In genomic region chr2:30470426-30470825, GRCh38 we compare ENCODE assay signal across 19 cellular contexts.
"Had no signal": no experiment of that assay in that cellular context is flagged by ENCODE, and none has a peak within 500 bp of the region (broad histone marks: within the 10 kb centered on the region; RNA-seq: fewer than 3 reads in every experiment).

No MANE protein-coding gene starts in this region.

- ATAC-seq: gastroesophageal sphincter; left lobe of liver; naive thymus-derived CD4-positive, alpha-beta T cell; psoas muscle; sciatic nerve; stimulated activated memory B cell treated with anti-CD40 and anti-IgM and Interleukin-4, amounts not matched to agents 10 μg/mL and 1 μg/mL and 100 μg/mL, for 72 hours had no signal

- H3K27ac Mint-ChIP-seq: naive thymus-derived CD4-positive, alpha-beta T cell; nephron progenitor cell; stimulated activated memory B cell treated with anti-CD40 and anti-IgM and Interleukin-4, amounts not matched to agents 10 μg/mL and 1 μg/mL and 100 μg/mL, for 72 hours; stimulated activated naive CD8-positive, alpha-beta T cell treated with anti-CD3 and anti-CD28 coated beads, Interleukin-15, Interleukin-2, amounts not matched to agents 100 ng/mL and 50 ng/mL, for 24 hours had no signal

- H3K27ac ChIP-seq: gastroesophageal sphincter, psoas muscle, tibial artery, upper lobe of left lung, uterus had no signal

- H3K9me3 ChIP-seq: gastroesophageal sphincter, psoas muscle, tibial artery, uterus had no signal

- H3K27me3 Mint-ChIP-seq: naive thymus-derived CD4-positive, alpha-beta T cell; stimulated activated memory B cell treated with anti-CD40 and anti-IgM and Interleukin-4, amounts not matched to agents 10 μg/mL and 1 μg/mL and 100 μg/mL, for 72 hours; stimulated activated naive CD8-positive, alpha-beta T cell treated with anti-CD3 and anti-CD28 coated beads, Interleukin-15, Interleukin-2, amounts not matched to agents 100 ng/mL and 50 ng/mL, for 24 hours had no signal

- FAIRE-seq: endothelial cell of umbilical vein had no signal

- H3K9me3 Mint-ChIP-seq: stimulated activated memory B cell treated with anti-CD40 and anti-IgM and Interleukin-4, amounts not matched to agents 10 μg/mL and 1 μg/mL and 100 μg/mL, for 72 hours had no signal

- H3K4me1 ChIP-seq: psoas muscle, uterus had no signal

- H3K27me3 ChIP-seq: gastroesophageal sphincter, spleen, tibial artery, upper lobe of left lung, uterus had no signal

- DNase-seq: dermis blood vessel endothelial cell; erythroblast; glutamatergic neuron; islet precursor cell; mammary epithelial cell; naive thymus-derived CD4-positive, alpha-beta T cell; nephron progenitor cell; psoas muscle; retina; spleen; tibial artery; upper lobe of left lung; uterus had no signal

- H3K4me3 ChIP-seq: gastroesophageal sphincter, psoas muscle, spleen, tibial artery, upper lobe of left lung, uterus had no signal

- H3K36me3 ChIP-seq: gastroesophageal sphincter, spleen, tibial artery, upper lobe of left lung, uterus had no signal

- H3K4me3 Mint-ChIP-seq: naive thymus-derived CD4-positive, alpha-beta T cell; nephron progenitor cell; stimulated activated memory B cell treated with anti-CD40 and anti-IgM and Interleukin-4, amounts not matched to agents 10 μg/mL and 1 μg/mL and 100 μg/mL, for 72 hours had no signal
